In the genomic region with DNA sequence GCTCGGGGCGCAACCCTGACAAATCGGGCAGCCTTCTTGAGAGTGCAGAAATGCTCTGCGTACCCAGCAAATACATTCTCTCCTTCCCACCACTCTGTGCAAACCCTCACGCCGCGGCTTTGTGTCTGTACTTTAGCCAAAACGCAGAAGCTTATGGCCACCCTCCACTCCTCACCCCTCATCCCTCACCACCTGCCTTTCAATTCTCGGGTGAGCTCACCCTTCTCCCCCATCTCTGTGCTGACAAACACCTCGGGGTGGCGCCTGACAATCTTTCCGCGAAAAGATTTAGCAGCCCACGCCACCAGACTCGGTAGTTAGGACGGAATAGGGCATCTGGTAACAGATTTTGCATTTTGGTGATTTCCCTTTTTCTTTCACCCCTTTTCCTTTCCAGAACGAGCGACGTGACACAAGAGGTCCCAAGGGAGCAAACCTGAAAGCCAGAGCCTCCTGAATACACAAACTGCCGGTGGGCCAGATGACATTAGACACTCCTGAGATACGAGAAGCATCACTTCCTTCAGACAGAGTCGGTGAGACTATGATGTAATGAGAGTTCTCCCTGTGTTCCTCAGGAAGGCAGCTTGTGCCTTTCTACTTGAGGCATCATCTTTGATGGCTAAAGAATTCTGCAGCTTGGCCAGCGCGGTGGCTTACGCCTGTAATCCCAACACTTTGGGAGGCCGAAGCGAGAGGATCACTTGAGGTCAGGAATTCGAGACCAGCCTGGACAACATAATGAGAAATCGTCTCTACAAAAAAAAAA, we compare ENCODE assay signal across 8 cellular contexts. TPM values are rescaled to one million over a fixed set of nuclear protein-coding genes. Genes with fewer than 3 reads are reported as not detected.
DNase-seq lines count a peak whose midpoint lies in the region; ATAC-seq and TF ChIP-seq lines count a peak whose summit lies in the region.

No MANE protein-coding gene starts in this region.

- no peak for TF ChIP-seq POLR2A in GM18505 (IDR thresholded peaks at IDR 0.05; ENCODE audit: borderline replicate concordance, extremely low read depth, insufficient read depth, insufficient read length)

- CTCF ChIA-PET in AG04449 (lab: Yijun Ruan, JAX): interaction anchor here (0.6 to 1.7 kb wide), 8 partner anchors 10 to 736 kb away, joined by 3 to 6 read pairs (median 3); no protein-coding TSS in a partner anchor

- POLR2A ChIA-PET in AG04449 (lab: Yijun Ruan, JAX): interaction anchor here (0.5 to 1.2 kb wide), 2 partner anchors 11 to 29 kb away, joined by 3 read pairs; no protein-coding TSS in a partner anchor

- H3K4me3 ChIP-seq in AG04449 (ENCODE audit: low read depth, low read length): peak overlapping the region; percentile 89

- H3K4me1 ChIP-seq in foreskin keratinocyte: peaks cover 11% of the 10 kb centered on the region

- no peak for TF ChIP-seq CTCF in AG04449 (IDR thresholded peaks at IDR 0.05; ENCODE audit: insufficient read depth, low read length, missing control alignments)
- TF ChIP-seq CTCF in foreskin keratinocyte (conservative IDR thresholded peaks at IDR 0.05): peak; percentile 37

- ATAC-seq in GM18505 (IDR thresholded peaks at IDR 0.05; ENCODE audit: unreplicated experiment): peak; percentile 42
- ATAC-seq in HG03045 (IDR thresholded peaks at IDR 0.05; ENCODE audit: unreplicated experiment): peak; percentile 48
- peak; percentile 50 for ATAC-seq in foreskin keratinocyte

- DNase-seq in AG04449 (ENCODE audit: low read depth, low spot score): no peak
- DNase-seq in NOMO-1 treated with dmso at 0.1 percent for 144 hours (lab: John Stamatoyannopoulos, UW; ENCODE audit: unreplicated experiment): peak; percentile 25
- peak; percentile 43 for DNase-seq in activated T-helper 1 cell treated with Interleukin-2 at 50 U/mL for 16 hours (ENCODE audit: low read depth)
- DNase-seq in foreskin keratinocyte: peak; percentile 24 to 33
- DNase-seq in nucleus accumbens (lab: John Stamatoyannopoulos, UW): peak in 43 of 56 donors; percentile 6 to 74 (median 56)

- H3K27me3 ChIP-seq in foreskin keratinocyte: no peaks in the 10 kb centered on the region

- H3K27ac ChIP-seq in foreskin keratinocyte: no peak overlapping the region
- peak overlapping the region; percentile 61 for H3K27ac ChIP-seq in temporal lobe (ENCODE audit: low read depth, low read length)

RNA-seq across cellular contexts. Expression of a gene that starts 0.7 kb away (rescaled TPM):
- 29.1 and 30.2 TPM in 2 replicates for total RNA-seq in foreskin keratinocyte
- polyA plus RNA-seq in foreskin keratinocyte: 11.1 and 13.1 TPM in 2 replicates
- total RNA-seq in temporal lobe: 59.0 TPM

RNA-seq across cellular contexts. Expression of a gene that starts 44.6 kb away (rescaled TPM):
- total RNA-seq in foreskin keratinocyte (0.24 and 0.35 TPM in 2 replicates), temporal lobe (0.49 TPM)
- polyA plus RNA-seq in foreskin keratinocyte: 0.11 and 0.16 TPM in 2 replicates

RNA-seq across cellular contexts. Expression of a gene that starts 44.7 kb away (rescaled TPM):
- total RNA-seq in foreskin keratinocyte (45.2 and 51.3 TPM in 2 replicates), temporal lobe (147 TPM)
- polyA plus RNA-seq in foreskin keratinocyte: 15.8 and 17.2 TPM in 2 replicates
